Comparison of ENCODE assay signal across 1 cellular context in genomic region chr6:35297541-35298481, GRCh38.
TF ChIP-seq lines count a peak whose summit lies in the region.

Gene DEF6, plus strand, starts transcription at chr6:35297818. Its CDS starts 39 bp downstream, at chr6:35297857.

TF ChIP-seq in HepG2, 621 proteins besides CTCF, POLR2A, EP300 and RAD21 (continued from another document and continues in another):
- no peak for TF ChIP-seq PRDM4 (CRISPR knock-in tag; IDR thresholded peaks at IDR 0.05; ENCODE audit: borderline replicate concordance)
- no peak for TF ChIP-seq HOXA9 (CRISPR knock-in tag; IDR thresholded peaks at IDR 0.05; ENCODE audit: borderline replicate concordance)
- TF ChIP-seq ZBTB42 (CRISPR knock-in tag; IDR thresholded peaks at IDR 0.05), result peak; percentile 77; the same call in 1 of the 2 replicates
- TF ChIP-seq U2AF2 (IDR thresholded peaks at IDR 0.05; ENCODE audit: low read depth, low read length), result no peak
- TF ChIP-seq ZNF496 (CRISPR knock-in tag; IDR thresholded peaks at IDR 0.05; ENCODE audit: insufficient replicate concordance), result no peak
- no peak for TF ChIP-seq ZNF879 (CRISPR knock-in tag; IDR thresholded peaks at IDR 0.05)
- TF ChIP-seq ZSCAN21 (CRISPR knock-in tag; IDR thresholded peaks at IDR 0.05; ENCODE audit: borderline replicate concordance), result peak; percentile 50; the same call in 1 of the 2 replicates
- peak; percentile 56; the same call in 1 of the 2 replicates for TF ChIP-seq ZNF572 (CRISPR knock-in tag; IDR thresholded peaks at IDR 0.05)
- TF ChIP-seq ETV6 (CRISPR knock-in tag; conservative IDR thresholded peaks at IDR 0.05), result no peak; the same call in 1 of the 2 replicates
- TF ChIP-seq SMARCE1 (IDR thresholded peaks at IDR 0.05; ENCODE audit: borderline replicate concordance), result no peak
- TF ChIP-seq ZNF264 (CRISPR knock-in tag; IDR thresholded peaks at IDR 0.05), result peak; percentile 82; the same call in 1 of the 2 replicates
- peak; percentile 88; the same call in 1 of the 2 replicates for TF ChIP-seq ZNF543 (CRISPR knock-in tag; IDR thresholded peaks at IDR 0.05)
- no peak for TF ChIP-seq ATF7 (IDR thresholded peaks at IDR 0.05)
- peak; percentile 84 for TF ChIP-seq ATF7 (CRISPR knock-in tag; IDR thresholded peaks at IDR 0.05)
- TF ChIP-seq ZNF761 (CRISPR knock-in tag; conservative IDR thresholded peaks at IDR 0.05), result peak; percentile 91
- TF ChIP-seq AHR (CRISPR knock-in tag; IDR thresholded peaks at IDR 0.05), result peak; percentile 79; the same call in 1 of the 2 replicates
- TF ChIP-seq FOXA1 (IDR thresholded peaks at IDR 0.05), result no peak
- TF ChIP-seq FOXA1 (CRISPR knock-in tag; IDR thresholded peaks at IDR 0.05), result no peak
- TF ChIP-seq, protein P1, sequence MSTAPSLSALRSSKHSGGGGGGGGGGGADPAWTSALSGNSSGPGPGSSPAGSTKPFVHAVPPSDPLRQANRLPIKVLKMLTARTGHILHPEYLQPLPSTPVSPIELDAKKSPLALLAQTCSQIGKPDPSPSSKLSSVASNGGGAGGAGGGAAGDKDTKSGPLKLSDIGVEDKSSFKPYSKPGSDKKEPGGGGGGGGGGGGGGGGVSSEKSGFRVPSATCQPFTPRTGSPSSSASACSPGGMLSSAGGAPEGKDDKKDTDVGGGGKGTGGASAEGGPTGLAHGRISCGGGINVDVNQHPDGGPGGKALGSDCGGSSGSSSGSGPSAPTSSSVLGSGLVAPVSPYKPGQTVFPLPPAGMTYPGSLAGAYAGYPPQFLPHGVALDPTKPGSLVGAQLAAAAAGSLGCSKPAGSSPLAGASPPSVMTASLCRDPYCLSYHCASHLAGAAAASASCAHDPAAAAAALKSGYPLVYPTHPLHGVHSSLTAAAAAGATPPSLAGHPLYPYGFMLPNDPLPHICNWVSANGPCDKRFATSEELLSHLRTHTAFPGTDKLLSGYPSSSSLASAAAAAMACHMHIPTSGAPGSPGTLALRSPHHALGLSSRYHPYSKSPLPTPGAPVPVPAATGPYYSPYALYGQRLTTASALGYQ (CRISPR knock-in tag; IDR thresholded peaks at IDR 0.05), result no peak
- TF ChIP-seq, protein P2, sequence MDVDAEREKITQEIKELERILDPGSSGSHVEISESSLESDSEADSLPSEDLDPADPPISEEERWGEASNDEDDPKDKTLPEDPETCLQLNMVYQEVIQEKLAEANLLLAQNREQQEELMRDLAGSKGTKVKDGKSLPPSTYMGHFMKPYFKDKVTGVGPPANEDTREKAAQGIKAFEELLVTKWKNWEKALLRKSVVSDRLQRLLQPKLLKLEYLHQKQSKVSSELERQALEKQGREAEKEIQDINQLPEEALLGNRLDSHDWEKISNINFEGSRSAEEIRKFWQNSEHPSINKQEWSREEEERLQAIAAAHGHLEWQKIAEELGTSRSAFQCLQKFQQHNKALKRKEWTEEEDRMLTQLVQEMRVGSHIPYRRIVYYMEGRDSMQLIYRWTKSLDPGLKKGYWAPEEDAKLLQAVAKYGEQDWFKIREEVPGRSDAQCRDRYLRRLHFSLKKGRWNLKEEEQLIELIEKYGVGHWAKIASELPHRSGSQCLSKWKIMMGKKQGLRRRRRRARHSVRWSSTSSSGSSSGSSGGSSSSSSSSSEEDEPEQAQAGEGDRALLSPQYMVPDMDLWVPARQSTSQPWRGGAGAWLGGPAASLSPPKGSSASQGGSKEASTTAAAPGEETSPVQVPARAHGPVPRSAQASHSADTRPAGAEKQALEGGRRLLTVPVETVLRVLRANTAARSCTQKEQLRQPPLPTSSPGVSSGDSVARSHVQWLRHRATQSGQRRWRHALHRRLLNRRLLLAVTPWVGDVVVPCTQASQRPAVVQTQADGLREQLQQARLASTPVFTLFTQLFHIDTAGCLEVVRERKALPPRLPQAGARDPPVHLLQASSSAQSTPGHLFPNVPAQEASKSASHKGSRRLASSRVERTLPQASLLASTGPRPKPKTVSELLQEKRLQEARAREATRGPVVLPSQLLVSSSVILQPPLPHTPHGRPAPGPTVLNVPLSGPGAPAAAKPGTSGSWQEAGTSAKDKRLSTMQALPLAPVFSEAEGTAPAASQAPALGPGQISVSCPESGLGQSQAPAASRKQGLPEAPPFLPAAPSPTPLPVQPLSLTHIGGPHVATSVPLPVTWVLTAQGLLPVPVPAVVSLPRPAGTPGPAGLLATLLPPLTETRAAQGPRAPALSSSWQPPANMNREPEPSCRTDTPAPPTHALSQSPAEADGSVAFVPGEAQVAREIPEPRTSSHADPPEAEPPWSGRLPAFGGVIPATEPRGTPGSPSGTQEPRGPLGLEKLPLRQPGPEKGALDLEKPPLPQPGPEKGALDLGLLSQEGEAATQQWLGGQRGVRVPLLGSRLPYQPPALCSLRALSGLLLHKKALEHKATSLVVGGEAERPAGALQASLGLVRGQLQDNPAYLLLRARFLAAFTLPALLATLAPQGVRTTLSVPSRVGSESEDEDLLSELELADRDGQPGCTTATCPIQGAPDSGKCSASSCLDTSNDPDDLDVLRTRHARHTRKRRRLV (CRISPR knock-in tag; IDR thresholded peaks at IDR 0.05), result peak; percentile 84; the same call in 1 of the 2 replicates
- TF ChIP-seq REXO4 (CRISPR knock-in tag; IDR thresholded peaks at IDR 0.05; ENCODE audit: borderline replicate concordance), result no peak
- no peak; the same call in 1 of the 2 replicates for TF ChIP-seq ZNF24 (IDR thresholded peaks at IDR 0.05)
- TF ChIP-seq, protein P3, sequence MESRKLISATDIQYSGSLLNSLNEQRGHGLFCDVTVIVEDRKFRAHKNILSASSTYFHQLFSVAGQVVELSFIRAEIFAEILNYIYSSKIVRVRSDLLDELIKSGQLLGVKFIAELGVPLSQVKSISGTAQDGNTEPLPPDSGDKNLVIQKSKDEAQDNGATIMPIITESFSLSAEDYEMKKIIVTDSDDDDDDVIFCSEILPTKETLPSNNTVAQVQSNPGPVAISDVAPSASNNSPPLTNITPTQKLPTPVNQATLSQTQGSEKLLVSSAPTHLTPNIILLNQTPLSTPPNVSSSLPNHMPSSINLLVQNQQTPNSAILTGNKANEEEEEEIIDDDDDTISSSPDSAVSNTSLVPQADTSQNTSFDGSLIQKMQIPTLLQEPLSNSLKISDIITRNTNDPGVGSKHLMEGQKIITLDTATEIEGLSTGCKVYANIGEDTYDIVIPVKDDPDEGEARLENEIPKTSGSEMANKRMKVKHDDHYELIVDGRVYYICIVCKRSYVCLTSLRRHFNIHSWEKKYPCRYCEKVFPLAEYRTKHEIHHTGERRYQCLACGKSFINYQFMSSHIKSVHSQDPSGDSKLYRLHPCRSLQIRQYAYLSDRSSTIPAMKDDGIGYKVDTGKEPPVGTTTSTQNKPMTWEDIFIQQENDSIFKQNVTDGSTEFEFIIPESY (CRISPR knock-in tag; IDR thresholded peaks at IDR 0.05), result peak; percentile 58
- peak; percentile 73; the same call in 1 of the 2 replicates for TF ChIP-seq YEATS4 (CRISPR knock-in tag; IDR thresholded peaks at IDR 0.05; ENCODE audit: borderline replicate concordance)
- TF ChIP-seq, protein P4, sequence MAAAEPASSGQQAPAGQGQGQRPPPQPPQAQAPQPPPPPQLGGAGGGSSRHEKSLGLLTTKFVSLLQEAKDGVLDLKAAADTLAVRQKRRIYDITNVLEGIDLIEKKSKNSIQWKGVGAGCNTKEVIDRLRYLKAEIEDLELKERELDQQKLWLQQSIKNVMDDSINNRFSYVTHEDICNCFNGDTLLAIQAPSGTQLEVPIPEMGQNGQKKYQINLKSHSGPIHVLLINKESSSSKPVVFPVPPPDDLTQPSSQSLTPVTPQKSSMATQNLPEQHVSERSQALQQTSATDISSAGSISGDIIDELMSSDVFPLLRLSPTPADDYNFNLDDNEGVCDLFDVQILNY (CRISPR knock-in tag; conservative IDR thresholded peaks at IDR 0.05), result no peak
- no peak for TF ChIP-seq RAD51 (IDR thresholded peaks at IDR 0.05; ENCODE audit: borderline replicate concordance)
- TF ChIP-seq DMAP1 (CRISPR knock-in tag; IDR thresholded peaks at IDR 0.05), result peak; percentile 56
- no peak; the same call in 1 of the 2 replicates for TF ChIP-seq KLF11 (CRISPR knock-in tag; IDR thresholded peaks at IDR 0.05)
- peak; percentile 99 for TF ChIP-seq SIX4 (CRISPR knock-in tag; IDR thresholded peaks at IDR 0.05)
- 0 out of 2 replicates have a peak, but pooled peaks have one; percentile 75 for TF ChIP-seq ZNF232 (CRISPR knock-in tag; IDR thresholded peaks at IDR 0.05; ENCODE audit: borderline replicate concordance)
- peak; percentile 60; the same call in 1 of the 2 replicates for TF ChIP-seq ZNF451 (CRISPR knock-in tag; IDR thresholded peaks at IDR 0.05)
- peak; percentile 63; the same call in 1 of the 2 replicates for TF ChIP-seq AHDC1 (CRISPR knock-in tag; IDR thresholded peaks at IDR 0.05; ENCODE audit: borderline replicate concordance)
- TF ChIP-seq, protein P5, sequence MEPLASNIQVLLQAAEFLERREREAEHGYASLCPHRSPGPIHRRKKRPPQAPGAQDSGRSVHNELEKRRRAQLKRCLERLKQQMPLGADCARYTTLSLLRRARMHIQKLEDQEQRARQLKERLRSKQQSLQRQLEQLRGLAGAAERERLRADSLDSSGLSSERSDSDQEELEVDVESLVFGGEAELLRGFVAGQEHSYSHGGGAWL (CRISPR knock-in tag; IDR thresholded peaks at IDR 0.05), result peak; percentile 77
- TF ChIP-seq ZNF343 (CRISPR knock-in tag; IDR thresholded peaks at IDR 0.05), result peak; percentile 56; the same call in 1 of the 2 replicates
- TF ChIP-seq CEBPG (CRISPR knock-in tag; IDR thresholded peaks at IDR 0.05), result peak; percentile 39; the same call in 1 of the 2 replicates
- TF ChIP-seq, protein P6, sequence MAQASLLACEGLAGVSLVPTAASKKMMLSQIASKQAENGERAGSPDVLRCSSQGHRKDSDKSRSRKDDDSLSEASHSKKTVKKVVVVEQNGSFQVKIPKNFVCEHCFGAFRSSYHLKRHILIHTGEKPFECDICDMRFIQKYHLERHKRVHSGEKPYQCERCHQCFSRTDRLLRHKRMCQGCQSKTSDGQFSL (CRISPR knock-in tag; IDR thresholded peaks at IDR 0.05), result 0 out of 2 replicates have a peak, but pooled peaks have one; percentile 43
- TF ChIP-seq GATAD1 (CRISPR knock-in tag; IDR thresholded peaks at IDR 0.05), result peak; percentile 79
- TF ChIP-seq CSRNP2 (CRISPR knock-in tag; conservative IDR thresholded peaks at IDR 0.05; ENCODE audit: low read depth), result no peak
- peak; percentile 53; the same call in 1 of the 2 replicates for TF ChIP-seq GATA4 (IDR thresholded peaks at IDR 0.05; ENCODE audit: borderline replicate concordance, low read depth)
- TF ChIP-seq ZNF20 (CRISPR knock-in tag; IDR thresholded peaks at IDR 0.05), result no peak
- TF ChIP-seq CBX2 (IDR thresholded peaks at IDR 0.05; ENCODE audit: low read depth, low read length), result no peak
- TF ChIP-seq CBX2 (CRISPR knock-in tag; IDR thresholded peaks at IDR 0.05; ENCODE audit: low read depth), result peak; percentile 29; the same call in 1 of the 2 replicates
- TF ChIP-seq TBX2 (CRISPR knock-in tag; IDR thresholded peaks at IDR 0.05; ENCODE audit: borderline replicate concordance), result peak; percentile 87
